In the genomic region with DNA sequence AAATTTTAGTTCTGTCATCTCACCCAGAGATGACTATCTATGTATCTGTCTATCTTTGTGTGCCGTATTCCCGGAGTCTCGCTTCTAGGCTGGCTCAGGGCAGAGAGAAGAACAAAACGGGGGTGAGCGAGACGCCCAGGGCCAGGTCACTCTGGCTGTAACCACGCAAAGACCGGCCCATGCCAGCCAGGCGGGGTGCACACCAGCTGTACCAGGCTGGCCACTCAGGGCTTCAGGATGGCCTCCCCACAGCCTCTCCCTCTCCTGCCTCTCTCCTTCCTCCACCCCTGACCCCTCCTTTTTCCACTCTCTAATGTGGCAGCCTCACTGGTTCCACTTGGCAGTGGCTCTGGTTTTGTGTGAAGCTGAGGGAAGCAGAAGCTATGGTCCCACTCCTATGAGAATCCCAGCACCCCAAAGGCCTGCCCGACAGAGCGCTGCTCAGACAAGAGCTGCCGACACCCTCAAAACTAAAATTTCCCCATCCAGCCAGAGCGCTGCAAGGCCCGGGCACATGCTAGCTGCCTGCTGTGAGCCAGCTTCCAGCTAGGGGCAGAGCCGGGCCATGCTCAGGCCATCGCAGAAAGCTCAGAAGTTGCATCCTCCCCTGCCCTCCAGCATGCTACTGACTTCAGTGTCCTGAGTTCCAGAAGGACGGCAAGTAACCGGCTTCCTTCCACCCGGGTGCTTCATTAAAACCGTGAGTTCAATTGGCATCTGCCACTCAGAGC, we compare ENCODE assay signal across 18 cellular contexts.
"Had no signal": no experiment of that assay in that cellular context is flagged by ENCODE, and none has a peak within 500 bp of the region (broad histone marks: within the 10 kb centered on the region; RNA-seq: fewer than 3 reads in every experiment).

No MANE protein-coding gene starts in this region.

- H3K9me3 ChIP-seq: body of pancreas, prostate gland, spleen, upper lobe of right lung had no signal

- H3K27ac Mint-ChIP-seq: activated CD8-positive, alpha-beta T cell treated with anti-CD3 and anti-CD28 coated beads, Interleukin-2, amount 10 ng/mL, durations not matched to agents 7 days and 5 days; activated naive CD8-positive, alpha-beta T cell treated with anti-CD3 and anti-CD28 coated beads, Interleukin-2, amount 50 U/mL, for 24 hours; activated T-helper 1 cell treated with anti-CD3 and anti-CD28 coated beads, Interleukin-12 subunit alpha, Interleukin-12 subunit beta, Interleukin-2, Interleukin-4 antibody, amounts not matched to agents 30 ng/mL and 10 ng/mL and 1 ng/mL, durations not matched to agents 14 hours and 24 hours and 36 hours; effector memory CD8-positive, alpha-beta T cell; memory B cell; naive thymus-derived CD4-positive, alpha-beta T cell had no signal

- H3K4me1 ChIP-seq: body of pancreas, prostate gland, upper lobe of right lung had no signal

- H3K9me3 Mint-ChIP-seq: activated naive CD8-positive, alpha-beta T cell treated with anti-CD3 and anti-CD28 coated beads, Interleukin-2, amount 50 U/mL, for 24 hours; activated T-helper 1 cell treated with anti-CD3 and anti-CD28 coated beads, Interleukin-12 subunit alpha, Interleukin-12 subunit beta, Interleukin-2, Interleukin-4 antibody, amounts not matched to agents 30 ng/mL and 10 ng/mL and 1 ng/mL, durations not matched to agents 14 hours and 24 hours and 36 hours; effector memory CD8-positive, alpha-beta T cell; memory B cell; naive thymus-derived CD4-positive, alpha-beta T cell had no signal

- H3K36me3 Mint-ChIP-seq: memory B cell; naive thymus-derived CD4-positive, alpha-beta T cell had no signal

- H3K27ac ChIP-seq: body of pancreas, prostate gland, spleen, upper lobe of right lung had no signal

- H3K4me3 Mint-ChIP-seq: activated CD8-positive, alpha-beta T cell treated with anti-CD3 and anti-CD28 coated beads, Interleukin-2, amount 10 ng/mL, durations not matched to agents 7 days and 5 days; activated naive CD8-positive, alpha-beta T cell treated with anti-CD3 and anti-CD28 coated beads, Interleukin-2, amount 50 U/mL, for 24 hours; activated T-helper 1 cell treated with anti-CD3 and anti-CD28 coated beads, Interleukin-12 subunit alpha, Interleukin-12 subunit beta, Interleukin-2, Interleukin-4 antibody, amounts not matched to agents 30 ng/mL and 10 ng/mL and 1 ng/mL, durations not matched to agents 14 hours and 24 hours and 36 hours; effector memory CD8-positive, alpha-beta T cell; memory B cell; naive thymus-derived CD4-positive, alpha-beta T cell had no signal

- DNase-seq: activated CD4-positive, alpha-beta T cell treated with anti-CD3 and anti-CD28 coated beads for 1 hour; activated CD4-positive, alpha-beta T cell treated with anti-CD3 and anti-CD28 coated beads, Interleukin-2, amount 50 U/mL, for 1 hour; activated CD8-positive, alpha-beta T cell treated with anti-CD3 and anti-CD28 coated beads, Interleukin-2, amount 10 ng/mL, durations not matched to agents 7 days and 5 days; activated gamma-delta T cell; activated naive CD4-positive, alpha-beta T cell treated with anti-CD3 and anti-CD28 coated beads, Interleukin-2, amount 50 U/mL, for 16 hours; activated naive CD8-positive, alpha-beta T cell treated with anti-CD3 and anti-CD28 coated beads, Interleukin-2, amount 50 U/mL, for 24 hours; effector memory CD8-positive, alpha-beta T cell; left colon; naive thymus-derived CD4-positive, alpha-beta T cell; spleen; stimulated activated CD4-positive, alpha-beta T cell treated with anti-CD3 and anti-CD28 coated beads, Interleukin-4, amount 100 ng/mL, for 24 hours; stimulated activated naive CD8-positive, alpha-beta T cell treated with anti-CD3 and anti-CD28 coated beads, Interleukin-15, Interleukin-2, amounts not matched to agents 100 U/mL and 50 U/mL, for 24 hours; upper lobe of right lung had no signal

- ATAC-seq: activated CD8-positive, alpha-beta T cell treated with anti-CD3 and anti-CD28 coated beads, Interleukin-2, amount 10 ng/mL, durations not matched to agents 7 days and 5 days; activated naive CD8-positive, alpha-beta T cell treated with anti-CD3 and anti-CD28 coated beads, Interleukin-2, amount 50 U/mL, for 24 hours; body of pancreas; effector memory CD8-positive, alpha-beta T cell; left colon; naive thymus-derived CD4-positive, alpha-beta T cell; stimulated activated naive CD8-positive, alpha-beta T cell treated with anti-CD3 and anti-CD28 coated beads, Interleukin-15, Interleukin-2, amounts not matched to agents 100 U/mL and 50 U/mL, for 24 hours; upper lobe of right lung had no signal

- H3K4me1 Mint-ChIP-seq: activated naive CD8-positive, alpha-beta T cell treated with anti-CD3 and anti-CD28 coated beads, Interleukin-2, amount 50 U/mL, for 24 hours; memory B cell had no signal

- H3K4me3 ChIP-seq: body of pancreas, heart left ventricle, prostate gland, spleen, upper lobe of right lung had no signal

- H3K27me3 ChIP-seq: body of pancreas, upper lobe of right lung had no signal

- H3K36me3 ChIP-seq: heart left ventricle, prostate gland, spleen, upper lobe of right lung had no signal
